1 cellular context compared by ENCODE assay signal in genomic region chr3:139241783-139242182, GRCh38.
TF ChIP-seq lines count a peak whose summit lies in the region.

No MANE protein-coding gene starts in this region.

TF ChIP-seq in HCT116, 20 proteins besides CTCF, POLR2A, EP300 and RAD21 (continued from another document):
- TF ChIP-seq, protein P1, sequence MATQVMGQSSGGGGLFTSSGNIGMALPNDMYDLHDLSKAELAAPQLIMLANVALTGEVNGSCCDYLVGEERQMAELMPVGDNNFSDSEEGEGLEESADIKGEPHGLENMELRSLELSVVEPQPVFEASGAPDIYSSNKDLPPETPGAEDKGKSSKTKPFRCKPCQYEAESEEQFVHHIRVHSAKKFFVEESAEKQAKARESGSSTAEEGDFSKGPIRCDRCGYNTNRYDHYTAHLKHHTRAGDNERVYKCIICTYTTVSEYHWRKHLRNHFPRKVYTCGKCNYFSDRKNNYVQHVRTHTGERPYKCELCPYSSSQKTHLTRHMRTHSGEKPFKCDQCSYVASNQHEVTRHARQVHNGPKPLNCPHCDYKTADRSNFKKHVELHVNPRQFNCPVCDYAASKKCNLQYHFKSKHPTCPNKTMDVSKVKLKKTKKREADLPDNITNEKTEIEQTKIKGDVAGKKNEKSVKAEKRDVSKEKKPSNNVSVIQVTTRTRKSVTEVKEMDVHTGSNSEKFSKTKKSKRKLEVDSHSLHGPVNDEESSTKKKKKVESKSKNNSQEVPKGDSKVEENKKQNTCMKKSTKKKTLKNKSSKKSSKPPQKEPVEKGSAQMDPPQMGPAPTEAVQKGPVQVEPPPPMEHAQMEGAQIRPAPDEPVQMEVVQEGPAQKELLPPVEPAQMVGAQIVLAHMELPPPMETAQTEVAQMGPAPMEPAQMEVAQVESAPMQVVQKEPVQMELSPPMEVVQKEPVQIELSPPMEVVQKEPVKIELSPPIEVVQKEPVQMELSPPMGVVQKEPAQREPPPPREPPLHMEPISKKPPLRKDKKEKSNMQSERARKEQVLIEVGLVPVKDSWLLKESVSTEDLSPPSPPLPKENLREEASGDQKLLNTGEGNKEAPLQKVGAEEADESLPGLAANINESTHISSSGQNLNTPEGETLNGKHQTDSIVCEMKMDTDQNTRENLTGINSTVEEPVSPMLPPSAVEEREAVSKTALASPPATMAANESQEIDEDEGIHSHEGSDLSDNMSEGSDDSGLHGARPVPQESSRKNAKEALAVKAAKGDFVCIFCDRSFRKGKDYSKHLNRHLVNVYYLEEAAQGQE (IDR thresholded peaks at IDR 0.05; ENCODE audit: low read depth), result no peak
- TF ChIP-seq EZH2phosphoT487 (IDR thresholded peaks at IDR 0.05; ENCODE audit: borderline replicate concordance), result no peak
- TF ChIP-seq MAX (IDR thresholded peaks at IDR 0.05), result no peak
- TF ChIP-seq SP1 (IDR thresholded peaks at IDR 0.05; ENCODE audit: low read depth), result no peak
- TF ChIP-seq EGR1 (IDR thresholded peaks at IDR 0.05; ENCODE audit: low read depth), result no peak
